ENCODE assay signal across 10 cellular contexts in the genomic region with DNA sequence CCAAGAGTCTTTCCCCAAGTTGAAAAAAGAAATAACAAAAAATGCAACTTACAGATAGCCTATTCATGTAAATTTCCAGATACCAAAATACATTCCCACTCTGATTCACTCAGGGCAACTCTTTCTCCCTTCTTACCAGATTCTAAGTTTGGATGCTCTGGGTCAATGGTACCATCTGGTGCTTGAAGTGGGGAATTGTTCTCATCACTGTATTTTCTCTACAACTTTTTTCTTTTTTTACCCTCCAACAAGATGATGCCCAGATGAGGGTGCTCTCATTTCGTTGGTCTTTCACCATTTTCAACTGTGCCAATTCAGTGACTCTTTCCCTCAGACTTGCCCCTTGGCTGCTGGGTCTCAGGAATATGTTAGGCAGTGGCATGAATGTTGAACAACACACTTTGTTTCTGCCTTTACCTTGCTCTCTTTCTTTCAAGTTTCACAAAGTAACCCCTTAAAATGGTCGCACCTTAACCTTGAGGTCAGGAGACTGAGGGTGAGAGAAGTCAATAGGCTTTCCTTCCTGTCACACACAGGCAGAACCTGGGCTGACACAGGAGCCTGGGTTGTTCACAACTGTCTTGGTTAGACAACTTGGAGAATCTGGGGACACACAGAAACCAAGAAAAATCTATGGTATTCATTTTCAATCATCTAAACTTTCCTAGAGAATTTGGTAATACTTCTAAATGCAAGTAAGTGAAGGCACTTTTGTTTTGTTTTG.
DNase-seq lines count a peak whose midpoint lies in the region; ATAC-seq and TF ChIP-seq lines count a peak whose summit lies in the region.
"Had no signal": no experiment of that assay in that cellular context is flagged by ENCODE, and none has a peak within 500 bp of the region (broad histone marks: within the 10 kb centered on the region; RNA-seq: fewer than 3 reads in every experiment).

No MANE protein-coding gene starts in this region.

- POLR2A ChIA-PET in naive thymus-derived CD4-positive, alpha-beta T cell (lab: Charles Lee), result no interaction called here

- H3K9me3 ChIP-seq in naive thymus-derived CD4-positive, alpha-beta T cell (ENCODE audit: control insufficient read depth in 2 of 3, low read length in 3 of 3), result no peaks in the 10 kb centered on the region
- no peaks in the 10 kb centered on the region for H3K9me3 ChIP-seq in upper lobe of right lung
- H3K9me3 ChIP-seq: thoracic aorta had no signal

- TF ChIP-seq CTCF in upper lobe of right lung (IDR thresholded peaks at IDR 0.05), result no peak

- H3K27ac ChIP-seq in cingulate gyrus (ENCODE audit: low read depth, low read length), result peak overlapping the region; percentile 11
- H3K27ac ChIP-seq in naive thymus-derived CD4-positive, alpha-beta T cell (ENCODE audit: low read depth, low read length), result no peak overlapping the region
- no peak overlapping the region for H3K27ac ChIP-seq in upper lobe of right lung
- H3K27ac ChIP-seq: thoracic aorta had no signal

- peaks cover 0 to 13% (median 0%) of the 10 kb centered on the region in 5 donors for H3K27me3 Mint-ChIP-seq in naive thymus-derived CD4-positive, alpha-beta T cell

- peaks cover 0 to 5% (median 0%) of the 10 kb centered on the region in 5 donors for H3K36me3 Mint-ChIP-seq in naive thymus-derived CD4-positive, alpha-beta T cell

- no peak overlapping the region for H3K4me3 ChIP-seq in naive thymus-derived CD4-positive, alpha-beta T cell (ENCODE audit: low read length)
- H3K4me3 ChIP-seq in upper lobe of right lung, result no peak overlapping the region
- H3K4me3 ChIP-seq: thoracic aorta had no signal

- no peaks in the 10 kb centered on the region for H3K9me3 Mint-ChIP-seq in naive thymus-derived CD4-positive, alpha-beta T cell

- no peaks in the 10 kb centered on the region for H3K36me3 ChIP-seq in naive thymus-derived CD4-positive, alpha-beta T cell (ENCODE audit: control insufficient read depth in 2 of 3, insufficient read depth in 3 of 3, low read length in 3 of 3)
- no peaks in the 10 kb centered on the region for H3K36me3 ChIP-seq in upper lobe of right lung
- H3K36me3 ChIP-seq: thoracic aorta had no signal

- DNase-seq in DMS53 (lab: John Stamatoyannopoulos, UW), result peak; percentile 66
- peak; percentile 50 to 78 for DNase-seq in NCI-H524 (lab: John Stamatoyannopoulos, UW)
- DNase-seq in naive thymus-derived CD4-positive, alpha-beta T cell, result peak in 7 of 9 donors; percentile 12 to 54 (median 33)
- no peak for DNase-seq in upper lobe of right lung
- DNase-seq in amniotic stem cell (lab: John Stamatoyannopoulos, UW), result no peak
- DNase-seq: NCI-H774 had no signal

- peaks cover 9 to 12% of the 10 kb centered on the region in 2 donors for H3K4me1 ChIP-seq in naive thymus-derived CD4-positive, alpha-beta T cell (ENCODE audit: control insufficient read depth in 2 of 2, insufficient read depth in 2 of 2, low read length in 2 of 2)
- no peaks in the 10 kb centered on the region for H3K4me1 ChIP-seq in upper lobe of right lung

- H3K4me3 Mint-ChIP-seq in naive thymus-derived CD4-positive, alpha-beta T cell, result peak overlapping the region in 1 of 10 donors; percentile 15

- peak overlapping the region in 4 of 9 donors; percentile 22 to 75 (median 66) for H3K27ac Mint-ChIP-seq in naive thymus-derived CD4-positive, alpha-beta T cell

- intact Hi-C loops in naive thymus-derived CD4-positive, alpha-beta T cell (cut with micrococcal nuclease), result loop anchor here (1.0 to 5.0 kb wide), 4 partner anchors 50 to 465 kb away; no protein-coding TSS in a partner anchor
- intact Hi-C loops in upper lobe of right lung (cut with DNase I), result no loop called here

- ATAC-seq in naive thymus-derived CD4-positive, alpha-beta T cell, result peak; percentile 41
- ATAC-seq in upper lobe of right lung (no peak), GM19455 (IDR thresholded peaks at IDR 0.05; ENCODE audit: unreplicated experiment) (no peak), GM19397 (IDR thresholded peaks at IDR 0.05; ENCODE audit: unreplicated experiment) (no peak)

- H3K4me1 Mint-ChIP-seq in naive thymus-derived CD4-positive, alpha-beta T cell, result peaks cover 9 to 56% (median 18%) of the 10 kb centered on the region in 7 donors

- CTCF ChIA-PET in naive thymus-derived CD4-positive, alpha-beta T cell (lab: Charles Lee), result no interaction called here

- no peaks in the 10 kb centered on the region for H3K27me3 ChIP-seq in naive thymus-derived CD4-positive, alpha-beta T cell (ENCODE audit: control insufficient read depth in 2 of 2, insufficient read depth in 2 of 2, low read length in 2 of 2)
- no peaks in the 10 kb centered on the region for H3K27me3 ChIP-seq in upper lobe of right lung

Comparison
In these comparisons a context has a peak if more than half of its experiments do, and no peak if none do; other contexts are left out.
1. DNase-seq: peak in DMS53 (single experiment), NCI-H524 (2 of 2) and naive thymus-derived CD4-positive, alpha-beta T cell (7 of 9); none in upper lobe of right lung (single experiment) and amniotic stem cell (single experiment).